Comparison of ENCODE assay signal across 36 cellular contexts in genomic region chr11:19915808-19916207, GRCh38.
"Had no signal": no experiment of that assay in that cellular context is flagged by ENCODE, and none has a peak within 500 bp of the region (broad histone marks: within the 10 kb centered on the region; RNA-seq: fewer than 3 reads in every experiment).

No MANE protein-coding gene starts in this region.

- H3K36me3 Mint-ChIP-seq: activated CD4-positive, alpha-beta memory T cell treated with anti-CD3 and anti-CD28 coated beads for 36 hours; activated naive CD4-positive, alpha-beta T cell treated with anti-CD3 and anti-CD28 coated beads, Interleukin-2, amount 50 U/mL, for 72 hours; activated naive CD8-positive, alpha-beta T cell treated with anti-CD3 and anti-CD28 coated beads for 36 hours had no signal

- H3K27me3 Mint-ChIP-seq: activated T-helper 17 cell treated with anti-CD3 and anti-CD28 coated beads, Interleukin-2, amount 50 U/mL, for 72 hours had no signal

- DNase-seq: activated B cell treated with CpG ODN at 0.5 μM for 24 hours; activated CD4-positive, alpha-beta memory T cell treated with anti-CD3 and anti-CD28 coated beads for 36 hours; activated CD4-positive, alpha-beta T cell treated with anti-CD3 and anti-CD28 coated beads for 4 hours; activated CD4-positive, alpha-beta T cell treated with anti-CD3 and anti-CD28 coated beads, Interleukin-2, amount 10 ng/mL, durations not matched to agents 24 days and 14 days; activated CD4-positive, alpha-beta T cell treated with anti-CD3 and anti-CD28 coated beads, Interleukin-2, amount 50 U/mL, for 1 hour; activated CD4-positive, alpha-beta T cell treated with anti-CD3 and anti-CD28 coated beads, Interleukin-2, amount 50 U/mL, for 4 hours; activated CD4-positive, CD25-positive, alpha-beta regulatory T cell treated with anti-CD3 and anti-CD28 coated beads, Interleukin-2, amount 50 U/mL, for 72 hours; activated CD8-positive, alpha-beta memory T cell treated with anti-CD3 and anti-CD28 coated beads, Interleukin-2, amount 50 U/mL, for 4 hours; activated CD8-positive, alpha-beta T cell treated with anti-CD3 and anti-CD28 coated beads for 36 hours; activated effector memory CD4-positive, alpha-beta T cell treated with anti-CD3 and anti-CD28 coated beads, Interleukin-2, amount 50 U/mL, for 16 hours; activated gamma-delta T cell treated with Interleukin-2 at 50 U/mL for 16 hours; activated naive CD4-positive, alpha-beta T cell; activated naive CD4-positive, alpha-beta T cell treated with anti-CD3 and anti-CD28 coated beads for 36 hours; activated naive CD4-positive, alpha-beta T cell treated with anti-CD3 and anti-CD28 coated beads, Interleukin-2, amount 50 U/mL, for 16 hours; activated naive CD8-positive, alpha-beta T cell treated with anti-CD3 and anti-CD28 coated beads for 36 hours; activated T-cell treated with anti-CD3 and anti-CD28 coated beads for 4 hours; activated T-cell treated with anti-CD3 and anti-CD28 coated beads, Interleukin-2, amount 50 U/mL, for 1 hour; activated T-cell treated with anti-CD3 and anti-CD28 coated beads, Interleukin-2, amount 50 U/mL, for 4 hours; activated T-cell treated with anti-CD3 and anti-CD28 coated beads, Interleukin-2, amount 50 U/mL, for 72 hours; adrenal gland; amniotic stem cell; aorta; body of pancreas; brain microvascular endothelial cell; central memory CD4-positive, alpha-beta T cell; cerebellar nuclear complex; T-helper 1 cell; T-helper 2 cell; T-helper 9 cell had no signal

- H3K9me3 ChIP-seq: adrenal gland, body of pancreas, breast epithelium had no signal

- H3K36me3 ChIP-seq: adrenal gland, brain microvascular endothelial cell, breast epithelium had no signal

- H3K27ac ChIP-seq: adrenal gland, body of pancreas, brain microvascular endothelial cell, breast epithelium, VCaP had no signal

- H3K4me1 Mint-ChIP-seq: activated B cell treated with CpG ODN at 0.5 μM for 24 hours; activated CD4-positive, alpha-beta T cell treated with anti-CD3 and anti-CD28 coated beads, Interleukin-2, amount 10 ng/mL, durations not matched to agents 24 days and 14 days; activated naive CD8-positive, alpha-beta T cell treated with anti-CD3 and anti-CD28 coated beads for 36 hours; activated T-helper 17 cell treated with anti-CD3 and anti-CD28 coated beads, Interleukin-2, amount 50 U/mL, for 72 hours had no signal

- H3K4me1 ChIP-seq: breast epithelium had no signal

- H3K4me3 ChIP-seq: adrenal gland, body of pancreas, breast epithelium had no signal

- H3K27ac Mint-ChIP-seq: activated B cell treated with CpG ODN at 0.5 μM for 24 hours; activated CD4-positive, alpha-beta memory T cell treated with anti-CD3 and anti-CD28 coated beads for 36 hours; activated CD4-positive, alpha-beta T cell treated with anti-CD3 and anti-CD28 coated beads, Interleukin-2, amount 10 ng/mL, durations not matched to agents 24 days and 14 days; activated CD8-positive, alpha-beta T cell treated with anti-CD3 and anti-CD28 coated beads for 36 hours; activated naive CD4-positive, alpha-beta T cell treated with anti-CD3 and anti-CD28 coated beads for 36 hours; activated naive CD4-positive, alpha-beta T cell treated with anti-CD3 and anti-CD28 coated beads, Interleukin-2, amount 50 U/mL, for 72 hours; activated naive CD8-positive, alpha-beta T cell treated with anti-CD3 and anti-CD28 coated beads for 36 hours; activated T-cell treated with anti-CD3 and anti-CD28 coated beads, Interleukin-2, amount 50 U/mL, for 72 hours; activated T-helper 1 cell treated with anti-CD3 and anti-CD28 coated beads, Interleukin-12 subunit alpha, Interleukin-12 subunit beta, Interleukin-2, Interleukin-4 antibody, amounts not matched to agents 30 ng/mL and 10 ng/mL and 1 ng/mL, durations not matched to agents 14 hours and 24 hours and 36 hours; activated T-helper 17 cell treated with anti-CD3 and anti-CD28 coated beads, Interleukin-2, amount 50 U/mL, for 72 hours; T-helper 1 cell treated with Interleukin-12 subunit alpha and Interleukin-12 subunit beta and Interleukin-4 antibody, amounts not matched to agents 30 μg/mL and 1 μg/mL, for 36 hours; T-helper 2 cell treated with Interferon-gamma antibody and Interleukin-4, amounts not matched to agents 5 μg/mL and 100 μg/mL, for 36 hours had no signal

- ATAC-seq: activated CD8-positive, alpha-beta T cell treated with anti-CD3 and anti-CD28 coated beads for 36 hours; activated naive CD4-positive, alpha-beta T cell treated with anti-CD3 and anti-CD28 coated beads, Interleukin-2, amount 50 U/mL, for 72 hours; activated T-cell treated with anti-CD3 and anti-CD28 coated beads, Interleukin-2, amount 50 U/mL, for 4 hours; activated T-cell treated with anti-CD3 and anti-CD28 coated beads, Interleukin-2, amount 50 U/mL, for 72 hours; activated T-helper 17 cell treated with anti-CD3 and anti-CD28 coated beads, Interleukin-2, amount 50 U/mL, for 72 hours; body of pancreas had no signal

- H3K4me3 Mint-ChIP-seq: activated B cell treated with CpG ODN at 0.5 μM for 24 hours; activated CD4-positive, alpha-beta memory T cell treated with anti-CD3 and anti-CD28 coated beads for 36 hours; activated CD4-positive, alpha-beta T cell treated with anti-CD3 and anti-CD28 coated beads, Interleukin-2, amount 10 ng/mL, durations not matched to agents 24 days and 14 days; activated CD8-positive, alpha-beta T cell treated with anti-CD3 and anti-CD28 coated beads for 36 hours; activated naive CD4-positive, alpha-beta T cell treated with anti-CD3 and anti-CD28 coated beads for 36 hours; activated naive CD8-positive, alpha-beta T cell treated with anti-CD3 and anti-CD28 coated beads for 36 hours; activated T-cell treated with anti-CD3 and anti-CD28 coated beads, Interleukin-2, amount 50 U/mL, for 4 hours; activated T-cell treated with anti-CD3 and anti-CD28 coated beads, Interleukin-2, amount 50 U/mL, for 72 hours; activated T-helper 1 cell treated with anti-CD3 and anti-CD28 coated beads, Interleukin-12 subunit alpha, Interleukin-12 subunit beta, Interleukin-2, Interleukin-4 antibody, amounts not matched to agents 30 ng/mL and 10 ng/mL and 1 ng/mL, durations not matched to agents 14 hours and 24 hours and 36 hours; activated T-helper 17 cell treated with anti-CD3 and anti-CD28 coated beads, Interleukin-2, amount 50 U/mL, for 72 hours; T-helper 1 cell treated with Interleukin-12 subunit alpha and Interleukin-12 subunit beta and Interleukin-4 antibody, amounts not matched to agents 30 μg/mL and 1 μg/mL, for 36 hours; T-helper 2 cell treated with Interferon-gamma antibody and Interleukin-4, amounts not matched to agents 5 μg/mL and 100 μg/mL, for 36 hours had no signal

- H3K27me3 ChIP-seq: adrenal gland, body of pancreas, brain microvascular endothelial cell, breast epithelium had no signal

- H3K9me3 Mint-ChIP-seq: activated B cell treated with CpG ODN at 0.5 μM for 24 hours; activated CD4-positive, alpha-beta memory T cell treated with anti-CD3 and anti-CD28 coated beads for 36 hours; activated CD4-positive, alpha-beta T cell treated with anti-CD3 and anti-CD28 coated beads, Interleukin-2, amount 10 ng/mL, durations not matched to agents 24 days and 14 days; activated CD8-positive, alpha-beta T cell treated with anti-CD3 and anti-CD28 coated beads for 36 hours; activated naive CD4-positive, alpha-beta T cell treated with anti-CD3 and anti-CD28 coated beads for 36 hours; activated naive CD4-positive, alpha-beta T cell treated with anti-CD3 and anti-CD28 coated beads, Interleukin-2, amount 50 U/mL, for 72 hours; activated naive CD8-positive, alpha-beta T cell treated with anti-CD3 and anti-CD28 coated beads for 36 hours; activated T-cell treated with anti-CD3 and anti-CD28 coated beads, Interleukin-2, amount 50 U/mL, for 4 hours; activated T-cell treated with anti-CD3 and anti-CD28 coated beads, Interleukin-2, amount 50 U/mL, for 72 hours; activated T-helper 1 cell treated with anti-CD3 and anti-CD28 coated beads, Interleukin-12 subunit alpha, Interleukin-12 subunit beta, Interleukin-2, Interleukin-4 antibody, amounts not matched to agents 30 ng/mL and 10 ng/mL and 1 ng/mL, durations not matched to agents 14 hours and 24 hours and 36 hours; activated T-helper 17 cell treated with anti-CD3 and anti-CD28 coated beads, Interleukin-2, amount 50 U/mL, for 72 hours; T-helper 1 cell treated with Interleukin-12 subunit alpha and Interleukin-12 subunit beta and Interleukin-4 antibody, amounts not matched to agents 30 μg/mL and 1 μg/mL, for 36 hours; T-helper 2 cell treated with Interferon-gamma antibody and Interleukin-4, amounts not matched to agents 5 μg/mL and 100 μg/mL, for 36 hours had no signal
